21 cellular contexts compared by ENCODE assay signal in the genomic region with DNA sequence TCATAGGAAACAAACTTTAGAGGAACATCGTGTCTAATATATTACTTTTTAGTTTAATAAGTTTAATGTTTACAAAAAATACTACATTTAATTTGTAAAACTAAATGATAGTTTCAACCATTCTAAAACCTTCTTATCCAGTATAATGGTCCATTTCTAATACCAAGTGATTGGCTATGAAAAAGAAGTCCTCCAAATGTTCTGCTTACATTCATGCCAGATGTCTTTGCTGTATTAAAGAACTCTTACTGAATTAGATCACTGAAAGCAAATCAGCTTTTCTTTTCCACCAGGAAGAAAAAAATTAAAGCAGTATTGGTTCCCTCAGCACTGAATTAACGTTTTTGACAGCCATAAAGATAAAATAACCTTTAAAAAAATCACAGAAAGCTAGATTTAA. TPM values are rescaled to one million over a fixed set of nuclear protein-coding genes. Genes with fewer than 3 reads are reported as not detected.
DNase-seq lines count a peak whose midpoint lies in the region; ATAC-seq and TF ChIP-seq lines count a peak whose summit lies in the region.
"Had no signal": no experiment of that assay in that cellular context is flagged by ENCODE, and none has a peak within 500 bp of the region (broad histone marks: within the 10 kb centered on the region; RNA-seq: fewer than 3 reads in every experiment).

No MANE protein-coding gene starts in this region.

- no peak for TF ChIP-seq CTCF in fibroblast of the aortic adventitia (IDR thresholded peaks at IDR 0.05; ENCODE audit: insufficient read depth, low read length)
- no peak for TF ChIP-seq CTCF in GM13976 (IDR thresholded peaks at IDR 0.05; ENCODE audit: borderline replicate concordance, control extremely low read depth, extremely low read depth, insufficient read depth, missing control alignments)

- in situ Hi-C loops in GM13976 (cut with MboI; ENCODE audit: low sequenced_read_pairs, unreplicated experiment) = no loop called here

- no peak overlapping the region for H3K4me3 ChIP-seq in fibroblast of the aortic adventitia (ENCODE audit: low read depth, low read length)
- H3K4me3 ChIP-seq: SJCRH30 had no signal

- ATAC-seq in GM21360 (IDR thresholded peaks at IDR 0.05; ENCODE audit: unreplicated experiment) (no peak), HG03097 (IDR thresholded peaks at IDR 0.05; ENCODE audit: low FRiP score, unreplicated experiment) (no peak)
- ATAC-seq: left cardiac atrium; naive thymus-derived CD8-positive, alpha-beta T cell; Panc1; stimulated activated memory B cell treated with anti-CD40 and anti-IgM and Interleukin-4, amounts not matched to agents 10 μg/mL and 1 μg/mL and 100 μg/mL, for 72 hours had no signal

- DNase-seq in DMS79 treated with DMSO at 0.1 percent for 48 hours (lab: John Stamatoyannopoulos, UW) (peak; percentile 96), NCI-H82 (lab: John Stamatoyannopoulos, UW) (peak; percentile 51), fibroblast of the aortic adventitia (ENCODE audit: low read depth) (peak; percentile 11), pons (ENCODE audit: low spot score) (peak; percentile 67), GM13976 (ENCODE audit: low spot score) (no peak)
- DNase-seq: activated CD4-positive, alpha-beta T cell treated with anti-CD3 and anti-CD28 coated beads, Interleukin-2, amount 50 U/mL, for 1 hour; CD4-positive, alpha-beta memory T cell; DMS53; H9; left cardiac atrium; naive thymus-derived CD8-positive, alpha-beta T cell; NCI-H1092 treated with DMSO at 0.1 percent for 48 hours; NCI-H774; SJCRH30; stimulated activated CD4-positive, alpha-beta T cell treated with anti-CD3 and anti-CD28 coated beads, Interleukin-1b, Interleukin-23, amount 100 ng/mL, for 48 hours; T-helper 1 cell had no signal

RNA-seq across cellular contexts. Expression of a gene that starts 3.7 kb away (rescaled TPM):
- 2.7 and 16.9 TPM in 2 replicates for total RNA-seq in fibroblast of the aortic adventitia (ENCODE audit: low replicate concordance)
- total RNA-seq: CD4-positive, alpha-beta memory T cell; HT1080 had no signal
